22 cellular contexts compared by ENCODE assay signal in genomic region chr10:774661-775244, GRCh38.
"Had no signal": no experiment of that assay in that cellular context is flagged by ENCODE, and none has a peak within 500 bp of the region (broad histone marks: within the 10 kb centered on the region; RNA-seq: fewer than 3 reads in every experiment).

No MANE protein-coding gene starts in this region.

- DNase-seq: activated CD4-positive, alpha-beta T cell treated with anti-CD3 and anti-CD28 coated beads, Interleukin-2, amount 50 U/mL, for 1 hour; activated CD4-positive, CD25-positive, alpha-beta regulatory T cell treated with anti-CD3 and anti-CD28 coated beads, Interleukin-2, amount 50 U/mL, for 72 hours; activated CD8-positive, alpha-beta memory T cell treated with anti-CD3 and anti-CD28 coated beads for 24 hours; activated CD8-positive, alpha-beta memory T cell treated with anti-CD3 and anti-CD28 coated beads, Interleukin-2, amount 50 U/mL, for 4 hours; activated naive CD4-positive, alpha-beta T cell; activated T-cell treated with anti-CD3 and anti-CD28 coated beads, Interleukin-2, amount 50 U/mL, for 24 hours; glutamatergic neuron; naive thymus-derived CD8-positive, alpha-beta T cell; ovary; small intestine; stimulated activated CD4-positive, alpha-beta T cell treated with anti-CD3 and anti-CD28 coated beads, Interleukin-2, amount 100 ng/mL, for 24 hours; testis had no signal

- H3K9me3 ChIP-seq: adrenal gland, esophagus muscularis mucosa, ovary, prostate gland, testis, upper lobe of left lung had no signal

- H3K4me1 ChIP-seq: adrenal gland, left lung, prostate gland, testis, upper lobe of left lung had no signal

- H3K4me3 ChIP-seq: adrenal gland, left lung, ovary, prostate gland, testis, upper lobe of left lung had no signal

- H3K36me3 ChIP-seq: adrenal gland, esophagus muscularis mucosa, left lung, ovary, prostate gland, upper lobe of left lung had no signal

- H3K27me3 Mint-ChIP-seq: activated naive CD8-positive, alpha-beta T cell had no signal

- H3K4me1 Mint-ChIP-seq: mesothelial cell of epicardium; naive thymus-derived CD8-positive, alpha-beta T cell; stimulated activated memory B cell treated with anti-CD40 and anti-IgM and Interleukin-4, amounts not matched to agents 10 μg/mL and 1 μg/mL and 100 μg/mL, for 72 hours had no signal

- H3K27ac Mint-ChIP-seq: activated naive CD8-positive, alpha-beta T cell; activated T-cell treated with anti-CD3 and anti-CD28 coated beads, Interleukin-2, amount 50 U/mL, for 24 hours; activated T-helper 2 cell treated with anti-CD3 and anti-CD28 coated beads, Interferon-gamma antibody, Interleukin-2, Interleukin-4, amounts not matched to agents 10 μg/mL and 5 μg/mL and 100 μg/mL, durations not matched to agents 14 hours and 24 hours and 36 hours; mesothelial cell of epicardium; naive thymus-derived CD8-positive, alpha-beta T cell; stimulated activated memory B cell treated with anti-CD40 and anti-IgM and Interleukin-4, amounts not matched to agents 10 μg/mL and 1 μg/mL and 100 μg/mL, for 72 hours had no signal

- ATAC-seq: naive thymus-derived CD8-positive, alpha-beta T cell had no signal

- H3K4me3 Mint-ChIP-seq: activated naive CD8-positive, alpha-beta T cell; activated T-cell treated with anti-CD3 and anti-CD28 coated beads, Interleukin-2, amount 50 U/mL, for 24 hours; mesothelial cell of epicardium; naive thymus-derived CD8-positive, alpha-beta T cell; stimulated activated memory B cell treated with anti-CD40 and anti-IgM and Interleukin-4, amounts not matched to agents 10 μg/mL and 1 μg/mL and 100 μg/mL, for 72 hours had no signal

- H3K27ac ChIP-seq: coronary artery, left lung, ovary, prostate gland, testis, upper lobe of left lung had no signal

- H3K9me3 Mint-ChIP-seq: activated T-cell treated with anti-CD3 and anti-CD28 coated beads, Interleukin-2, amount 50 U/mL, for 24 hours; activated T-helper 2 cell treated with anti-CD3 and anti-CD28 coated beads, Interferon-gamma antibody, Interleukin-2, Interleukin-4, amounts not matched to agents 10 μg/mL and 5 μg/mL and 100 μg/mL, durations not matched to agents 14 hours and 24 hours and 36 hours; mesothelial cell of epicardium had no signal

- H3K27me3 ChIP-seq: adrenal gland, esophagus muscularis mucosa, ovary, testis, upper lobe of left lung had no signal

- H3K36me3 Mint-ChIP-seq: activated naive CD8-positive, alpha-beta T cell; mesothelial cell of epicardium; naive thymus-derived CD8-positive, alpha-beta T cell; stimulated activated memory B cell treated with anti-CD40 and anti-IgM and Interleukin-4, amounts not matched to agents 10 μg/mL and 1 μg/mL and 100 μg/mL, for 72 hours had no signal
